10 cellular contexts compared by ENCODE assay signal in the genomic region with DNA sequence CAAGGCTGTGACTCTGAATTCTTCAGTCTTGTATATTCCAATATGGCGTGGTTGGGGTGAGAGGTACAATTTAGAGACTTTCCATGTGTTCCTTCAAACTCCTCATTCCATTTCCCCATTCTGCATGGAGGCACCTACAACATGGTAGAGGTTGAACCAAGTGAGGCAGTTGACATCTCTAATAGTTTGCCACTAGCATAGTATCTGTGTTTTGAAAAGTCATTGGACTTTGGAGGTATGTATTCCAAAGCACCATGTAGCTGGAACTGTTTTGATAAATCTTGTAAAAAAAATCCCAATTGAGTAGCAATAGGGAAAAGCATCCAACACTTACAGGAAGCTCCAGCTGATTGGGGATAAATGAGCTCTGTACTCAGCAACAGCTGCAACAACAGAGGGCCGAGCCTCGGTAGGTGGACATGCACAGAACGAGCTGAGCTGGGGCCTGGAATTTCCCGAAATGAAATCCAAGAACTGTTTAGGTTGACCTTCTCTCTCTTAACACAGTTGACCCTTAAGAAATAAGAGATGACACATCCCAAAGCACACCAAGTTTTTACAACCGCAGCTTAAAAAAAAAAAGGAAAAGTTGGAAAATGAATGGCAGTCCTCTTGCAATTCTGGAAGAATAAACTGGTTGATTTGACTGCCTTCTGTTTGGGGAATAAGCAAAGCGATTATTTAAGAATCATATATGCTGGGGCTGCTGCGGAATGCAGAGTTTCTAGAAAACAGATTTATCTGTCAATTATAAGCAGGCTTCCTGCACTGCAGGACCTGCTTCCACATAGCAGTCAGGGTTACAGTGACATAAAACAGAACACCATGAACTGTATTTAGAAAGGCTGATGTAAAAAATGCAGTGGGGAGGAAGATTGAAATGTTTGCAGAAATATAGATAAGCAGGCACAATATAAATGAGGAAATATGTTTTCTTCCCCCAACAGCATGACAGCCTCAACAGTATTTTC.
A peak's percentile ranks its signal among the peaks of the same experiment; 100 is the strongest.
DNase-seq lines count a peak whose midpoint lies in the region; ATAC-seq and TF ChIP-seq lines count a peak whose summit lies in the region.
"Had no signal": no experiment of that assay in that cellular context is flagged by ENCODE, and none has a peak within 500 bp of the region (broad histone marks: within the 10 kb centered on the region; RNA-seq: fewer than 3 reads in every experiment).

No MANE protein-coding gene starts in this region.

- POLR2A ChIA-PET in SK-N-SH (lab: Yijun Ruan, JAX), result no interaction called here

- TF ChIP-seq CTCF in SK-N-SH (IDR thresholded peaks at IDR 0.05) (no peak), esophagus muscularis mucosa (IDR thresholded peaks at IDR 0.05) (no peak)

- peak overlapping the region; percentile 65 for H3K4me2 ChIP-seq in SK-N-SH

- H2AFZ ChIP-seq in SK-N-SH (ENCODE audit: low read depth), result no peak overlapping the region

- peaks cover 18% of the 10 kb centered on the region for H3F3A ChIP-seq in SK-N-SH (replicated peaks; ENCODE audit: insufficient read depth)

- no peaks in the 10 kb centered on the region for H4K20me1 ChIP-seq in SK-N-SH (ENCODE audit: insufficient read depth)

- CTCF ChIA-PET in SK-N-SH (lab: Yijun Ruan, JAX), result no interaction called here

- ATAC-seq in Right ventricle myocardium inferior (peak; percentile 70), HG03196 (IDR thresholded peaks at IDR 0.05; ENCODE audit: unreplicated experiment) (no peak), HG03108 (IDR thresholded peaks at IDR 0.05; ENCODE audit: unreplicated experiment) (no peak)

- peak overlapping the region; percentile 0 for H3K9ac ChIP-seq in SK-N-SH

- intact Hi-C loops in Right ventricle myocardium inferior (cut with DNase I), result no loop called here
- intact Hi-C loops in esophagus muscularis mucosa (cut with DNase I), result no loop called here

- TF ChIP-seq EP300 in SK-N-SH (IDR thresholded peaks at IDR 0.05; ENCODE audit: borderline replicate concordance in 1 of 2, low read depth in 1 of 2, low read length in 1 of 2) (peak; percentile 68 to 98), esophagus muscularis mucosa (IDR thresholded peaks at IDR 0.05) (no peak)

- H3K27me3 ChIP-seq in SK-N-SH (ENCODE audit: insufficient read depth) (no peaks in the 10 kb centered on the region), esophagus muscularis mucosa (no peaks in the 10 kb centered on the region)

- no peak for TF ChIP-seq POLR2A in esophagus muscularis mucosa (IDR thresholded peaks at IDR 0.05; ENCODE audit: low read depth)

- peak; percentile 51 for TF ChIP-seq RAD21 in SK-N-SH (IDR thresholded peaks at IDR 0.05; ENCODE audit: low read length)

- peaks cover 19 to 36% of the 10 kb centered on the region in 2 experiments for H3K4me1 ChIP-seq in SK-N-SH (ENCODE audit: control insufficient read depth in 1 of 2, insufficient read depth in 2 of 2, low read depth in 1 of 2, low read length in 1 of 2)
- H3K4me1 ChIP-seq in esophagus muscularis mucosa, result peaks cover 15 to 19% (median 17%) of the 10 kb centered on the region in 4 donors

- H3K9me3 ChIP-seq in SK-N-SH, result no peaks in the 10 kb centered on the region
- no peaks in the 10 kb centered on the region for H3K9me3 ChIP-seq in esophagus muscularis mucosa

- H3K27ac ChIP-seq in SK-N-SH (ENCODE audit: low read depth in 2 of 2, low read length in 1 of 2) (peak overlapping the region; percentile 74 to 96), esophagus muscularis mucosa (replicated peaks in 1 of 4) (peak overlapping the region in 2 of 4 donors; percentile 2 to 13)

- peak; percentile 62 for DNase-seq in GM03348 (ENCODE audit: low spot score)
- peak; percentile 66 for DNase-seq in SK-N-SH
- peak; percentile 70 for DNase-seq in Right ventricle myocardium inferior (ENCODE audit: missing footprints)
- peak; percentile 29 for DNase-seq in retina
- DNase-seq in esophagus muscularis mucosa (ENCODE audit: extremely low spot score), result no peak
- DNase-seq in activated T-cell treated with anti-CD3 and anti-CD28 coated beads for 4 hours, result no peak
- DNase-seq: NCI-H2081 treated with DMSO at 0.1 percent for 48 hours had no signal

- no peaks in the 10 kb centered on the region for H3K36me3 ChIP-seq in SK-N-SH (replicated peaks in 1 of 2; ENCODE audit: control insufficient read depth in 1 of 2, insufficient read depth in 2 of 2, low read length in 1 of 2)
- H3K36me3 ChIP-seq in esophagus muscularis mucosa, result no peaks in the 10 kb centered on the region

- H3K79me2 ChIP-seq in SK-N-SH (ENCODE audit: insufficient read depth), result no peaks in the 10 kb centered on the region

- WGBS in SK-N-SH (ENCODE audit: low lambda C conversion rate), result 16% methylated on average over 8 of the region's 8 CpGs
- WGBS in esophagus muscularis mucosa, result 20% methylated on average over 8 of the region's 8 CpGs

- no peaks in the 10 kb centered on the region for H3K9me2 ChIP-seq in SK-N-SH

- H3K4me3 ChIP-seq in SK-N-SH (ENCODE audit: low read depth in 2 of 2, low read length in 1 of 2) (peak overlapping the region in 1 of 2 experiments; percentile 11; a peak in 1 of 4 replicates), esophagus muscularis mucosa (no peak overlapping the region)
- H3K4me3 ChIP-seq: skin epidermis had no signal

TF ChIP-seq in SK-N-SH, 30 proteins besides CTCF, POLR2A, EP300 and RAD21 (continues in another document):
- TF ChIP-seq CHD2 (IDR thresholded peaks at IDR 0.05; ENCODE audit: low read length, partially characterized antibody) (peak; percentile 87), FOXJ3 (CRISPR knock-in tag; IDR thresholded peaks at IDR 0.05) (peak; percentile 76), TAF1 (IDR thresholded peaks at IDR 0.05; ENCODE audit: borderline replicate concordance, low read depth, low read length) (no peak), NRF1 (IDR thresholded peaks at IDR 0.05; ENCODE audit: low read depth, low read length) (no peak), TCF12 (IDR thresholded peaks at IDR 0.05) (peak; percentile 96), YY1 (IDR thresholded peaks at IDR 0.05; ENCODE audit: low read depth) (peak; percentile 43; the same call in 1 of the 2 replicates), NFIC (IDR thresholded peaks at IDR 0.05; ENCODE audit: borderline replicate concordance) (peak; percentile 50; the same call in 1 of the 2 replicates), JUND (IDR thresholded peaks at IDR 0.05) (peak; percentile 67), MXI1 (IDR thresholded peaks at IDR 0.05; ENCODE audit: low read depth, low read length) (peak; percentile 41; the same call in 1 of the 2 replicates), RXRA (IDR thresholded peaks at IDR 0.05; ENCODE audit: borderline replicate concordance, low read depth) (peak; percentile 80), EZH2phosphoT487 (IDR thresholded peaks at IDR 0.05; ENCODE audit: borderline replicate concordance, low read depth) (no peak), SIN3A (IDR thresholded peaks at IDR 0.05; ENCODE audit: borderline replicate concordance, low read depth, low read length) (peak; percentile 80; the same call in 1 of the 2 replicates), RFX5 (IDR thresholded peaks at IDR 0.05; ENCODE audit: low read length) (no peak), FOSL2 (IDR thresholded peaks at IDR 0.05; ENCODE audit: borderline replicate concordance, low read depth) (peak; percentile 39; the same call in 1 of the 2 replicates)
- TF ChIP-seq, protein P1, sequence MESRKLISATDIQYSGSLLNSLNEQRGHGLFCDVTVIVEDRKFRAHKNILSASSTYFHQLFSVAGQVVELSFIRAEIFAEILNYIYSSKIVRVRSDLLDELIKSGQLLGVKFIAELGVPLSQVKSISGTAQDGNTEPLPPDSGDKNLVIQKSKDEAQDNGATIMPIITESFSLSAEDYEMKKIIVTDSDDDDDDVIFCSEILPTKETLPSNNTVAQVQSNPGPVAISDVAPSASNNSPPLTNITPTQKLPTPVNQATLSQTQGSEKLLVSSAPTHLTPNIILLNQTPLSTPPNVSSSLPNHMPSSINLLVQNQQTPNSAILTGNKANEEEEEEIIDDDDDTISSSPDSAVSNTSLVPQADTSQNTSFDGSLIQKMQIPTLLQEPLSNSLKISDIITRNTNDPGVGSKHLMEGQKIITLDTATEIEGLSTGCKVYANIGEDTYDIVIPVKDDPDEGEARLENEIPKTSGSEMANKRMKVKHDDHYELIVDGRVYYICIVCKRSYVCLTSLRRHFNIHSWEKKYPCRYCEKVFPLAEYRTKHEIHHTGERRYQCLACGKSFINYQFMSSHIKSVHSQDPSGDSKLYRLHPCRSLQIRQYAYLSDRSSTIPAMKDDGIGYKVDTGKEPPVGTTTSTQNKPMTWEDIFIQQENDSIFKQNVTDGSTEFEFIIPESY (IDR thresholded peaks at IDR 0.05; ENCODE audit: borderline replicate concordance, low read depth), result 0 out of 2 replicates have a peak, but pooled peaks have one; percentile 20
- TF ChIP-seq, protein P2, sequence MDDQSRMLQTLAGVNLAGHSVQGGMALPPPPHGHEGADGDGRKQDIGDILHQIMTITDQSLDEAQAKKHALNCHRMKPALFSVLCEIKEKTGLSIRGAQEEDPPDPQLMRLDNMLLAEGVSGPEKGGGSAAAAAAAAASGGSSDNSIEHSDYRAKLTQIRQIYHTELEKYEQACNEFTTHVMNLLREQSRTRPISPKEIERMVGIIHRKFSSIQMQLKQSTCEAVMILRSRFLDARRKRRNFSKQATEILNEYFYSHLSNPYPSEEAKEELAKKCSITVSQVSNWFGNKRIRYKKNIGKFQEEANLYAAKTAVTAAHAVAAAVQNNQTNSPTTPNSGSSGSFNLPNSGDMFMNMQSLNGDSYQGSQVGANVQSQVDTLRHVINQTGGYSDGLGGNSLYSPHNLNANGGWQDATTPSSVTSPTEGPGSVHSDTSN (IDR thresholded peaks at IDR 0.05), result peak; percentile 96

Comparison
In these comparisons a context has a peak if more than half of its experiments do, and no peak if none do; other contexts are left out.
1. DNase-seq: peak in GM03348 (single experiment), SK-N-SH (single experiment), Right ventricle myocardium inferior (single experiment) and retina (single experiment); none in esophagus muscularis mucosa (single experiment) and activated T-cell treated with anti-CD3 and anti-CD28 coated beads for 4 hours (single experiment).